Comparison of ENCODE assay signal across 8 cellular contexts in genomic region chr4:153521995-153522799, GRCh38. TPM values are rescaled to one million over a fixed set of nuclear protein-coding genes. Genes with fewer than 3 reads are reported as not detected.
DNase-seq lines count a peak whose midpoint lies in the region; ATAC-seq and TF ChIP-seq lines count a peak whose summit lies in the region.

No MANE protein-coding gene starts in this region.

- H3K36me3 Mint-ChIP-seq in activated CD4-positive, alpha-beta memory T cell treated with anti-CD3 and anti-CD28 coated beads, Interleukin-2, amount 10 ng/mL, durations not matched to agents 7 days and 5 days (ENCODE audit: low read depth) = peaks cover 25% of the 10 kb centered on the region

- intact Hi-C loops in uterus (cut with DNase I; ENCODE audit: low total_unique reads) = no loop called here

- H3K9me3 Mint-ChIP-seq in activated CD4-positive, alpha-beta memory T cell treated with anti-CD3 and anti-CD28 coated beads, Interleukin-2, amount 10 ng/mL, durations not matched to agents 7 days and 5 days = peaks cover 2% of the 10 kb centered on the region

- H3K27me3 ChIP-seq in neutrophil = no peaks in the 10 kb centered on the region
- no peaks in the 10 kb centered on the region for H3K27me3 ChIP-seq in gastroesophageal sphincter
- H3K27me3 ChIP-seq in uterus = no peaks in the 10 kb centered on the region

- H3K9me3 ChIP-seq in neutrophil (no peaks in the 10 kb centered on the region), gastroesophageal sphincter (no peaks in the 10 kb centered on the region), uterus (no peaks in the 10 kb centered on the region)

- DNase-seq in activated CD4-positive, alpha-beta memory T cell treated with anti-CD3 and anti-CD28 coated beads, Interleukin-2, amount 10 ng/mL, durations not matched to agents 7 days and 5 days = peak; percentile 79
- DNase-seq in NCI-H1694 (lab: John Stamatoyannopoulos, UW) (no peak), uterus (no peak), globus pallidus (ENCODE audit: low spot score) (no peak)

- H3K4me1 ChIP-seq in neutrophil (ENCODE audit: control insufficient read depth in 1 of 2, insufficient read depth in 1 of 2, low read depth in 1 of 2, low read length in 1 of 2) = peaks cover 79 to 83% of the 10 kb centered on the region in 2 experiments
- peaks cover 4 to 59% (median 14%) of the 10 kb centered on the region in 3 donors for H3K4me1 ChIP-seq in gastroesophageal sphincter
- H3K4me1 ChIP-seq in uterus = no peaks in the 10 kb centered on the region

- H3K27ac Mint-ChIP-seq in activated CD4-positive, alpha-beta memory T cell treated with anti-CD3 and anti-CD28 coated beads, Interleukin-2, amount 10 ng/mL, durations not matched to agents 7 days and 5 days = peak overlapping the region; percentile 91

- ATAC-seq in GM19372 (IDR thresholded peaks at IDR 0.05; ENCODE audit: low read depth, unreplicated experiment) (peak; percentile 25), HG03354 (IDR thresholded peaks at IDR 0.05; ENCODE audit: poor library complexity, severe bottlenecking, unreplicated experiment) (peak; percentile 46), gastroesophageal sphincter (no peak)

- 81 to 85% methylated on average over 15 to 17 of the region's 17 CpGs for WGBS in gastroesophageal sphincter (ENCODE audit: low coverage in 1 of 2), 2 donors

- peaks cover 88% of the 10 kb centered on the region for H3K4me1 Mint-ChIP-seq in activated CD4-positive, alpha-beta memory T cell treated with anti-CD3 and anti-CD28 coated beads, Interleukin-2, amount 10 ng/mL, durations not matched to agents 7 days and 5 days

- POLR2A ChIA-PET in activated CD4-positive, alpha-beta memory T cell treated with anti-CD3 and anti-CD28 coated beads, Interleukin-2, amount 10 ng/mL, durations not matched to agents 7 days and 5 days (lab: Charles Lee) = interaction anchor here (0.6 to 10.6 kb wide), 18 partner anchors 9 to 177 kb away, joined by 3 to 99 read pairs (median 8); partner anchors contain the start of genes MND1 and TMEM131L

- CTCF ChIA-PET in activated CD4-positive, alpha-beta memory T cell treated with anti-CD3 and anti-CD28 coated beads, Interleukin-2, amount 10 ng/mL, durations not matched to agents 7 days and 5 days (lab: Charles Lee) = interaction anchor here (0.7 to 3.3 kb wide), 11 partner anchors 9 to 178 kb away, joined by 3 to 16 read pairs (median 4); partner anchors contain the start of genes MND1 and TMEM131L

- H3K36me3 ChIP-seq in neutrophil = no peaks in the 10 kb centered on the region
- no peaks in the 10 kb centered on the region for H3K36me3 ChIP-seq in gastroesophageal sphincter
- no peaks in the 10 kb centered on the region for H3K36me3 ChIP-seq in uterus

- TF ChIP-seq POLR2A in gastroesophageal sphincter (IDR thresholded peaks at IDR 0.05) (no peak), uterus (IDR thresholded peaks at IDR 0.05) (no peak)

- peak overlapping the region; percentile 31 to 48 for H3K4me3 ChIP-seq in neutrophil (ENCODE audit: low read depth in 1 of 2, low read length in 1 of 2)
- H3K4me3 ChIP-seq in gastroesophageal sphincter = no peak overlapping the region
- no peak overlapping the region for H3K4me3 ChIP-seq in uterus

- H3K4me3 Mint-ChIP-seq in activated CD4-positive, alpha-beta memory T cell treated with anti-CD3 and anti-CD28 coated beads, Interleukin-2, amount 10 ng/mL, durations not matched to agents 7 days and 5 days = peak overlapping the region; percentile 54

- TF ChIP-seq CTCF in neutrophil (IDR thresholded peaks at IDR 0.05) (no peak), gastroesophageal sphincter (IDR thresholded peaks at IDR 0.05) (no peak), uterus (IDR thresholded peaks at IDR 0.05) (no peak)

- no peak for TF ChIP-seq EP300 in gastroesophageal sphincter (IDR thresholded peaks at IDR 0.05)

- peak overlapping the region; percentile 82 for H3K27ac ChIP-seq in neutrophil
- peak overlapping the region in 2 of 4 donors; percentile 26 to 54 for H3K27ac ChIP-seq in gastroesophageal sphincter
- no peak overlapping the region for H3K27ac ChIP-seq in uterus

- H3K27me3 Mint-ChIP-seq in activated CD4-positive, alpha-beta memory T cell treated with anti-CD3 and anti-CD28 coated beads, Interleukin-2, amount 10 ng/mL, durations not matched to agents 7 days and 5 days = no peaks in the 10 kb centered on the region

RNA-seq across cellular contexts. Expression of gene TMEM131L, which starts 56.0 kb away (rescaled TPM):
- total RNA-seq in activated CD4-positive, alpha-beta memory T cell treated with anti-CD3 and anti-CD28 coated beads, Interleukin-2, amount 10 ng/mL, durations not matched to agents 7 days and 5 days = 10 to 100 TPM; 25.2 to 26.3 TPM
- total RNA-seq in gastroesophageal sphincter = 10 to 100 TPM; 14.2 to 24.0 (median 18.4) TPM
- total RNA-seq in uterus = 10 to 100 TPM in 3 of 4 donors, 1 to 10 TPM in 1; 2.4 to 49.6 (median 18.0) TPM

Comparison
In these comparisons a context has a peak if more than half of its experiments do, and no peak if none do; other contexts are left out.
1. H3K4me3 ChIP-seq: peak in neutrophil (2 of 2); none in gastroesophageal sphincter (0 of 2) and uterus (0 of 2).